22 cellular contexts compared by ENCODE assay signal in the genomic region with DNA sequence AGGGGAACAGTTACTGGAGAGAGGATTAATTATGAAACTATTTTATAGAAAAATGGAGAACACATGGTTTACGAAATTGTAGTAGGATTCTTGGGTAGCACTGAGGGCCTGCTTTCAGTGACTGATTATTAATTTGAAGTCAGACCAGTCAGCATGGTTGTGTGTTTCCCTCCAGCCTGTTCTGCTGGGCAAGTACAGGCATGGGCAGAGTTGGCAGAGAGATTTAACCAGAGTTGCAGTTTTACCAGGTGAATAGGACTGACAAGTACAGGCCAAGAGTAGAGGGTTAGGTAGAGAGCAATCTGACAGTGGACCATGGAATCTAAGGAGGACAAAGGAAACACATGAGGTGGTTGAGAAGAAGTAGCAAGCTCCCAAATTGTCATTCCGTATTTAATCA.
"Had no signal": no experiment of that assay in that cellular context is flagged by ENCODE, and none has a peak within 500 bp of the region (broad histone marks: within the 10 kb centered on the region; RNA-seq: fewer than 3 reads in every experiment).

No MANE protein-coding gene starts in this region.

- ATAC-seq: activated CD8-positive, alpha-beta memory T cell treated with anti-CD3 and anti-CD28 coated beads, Interleukin-2, amount 10 ng/mL, durations not matched to agents 7 days and 5 days; activated T-helper 17 cell treated with anti-CD3 and anti-CD28 coated beads, Interleukin-2, amount 50 U/mL, for 72 hours; naive thymus-derived CD4-positive, alpha-beta T cell; stimulated activated naive CD8-positive, alpha-beta T cell treated with anti-CD3 and anti-CD28 coated beads, Interleukin-15, amount 100 ng/mL, for 72 hours; T-cell had no signal

- DNase-seq: activated B cell treated with CpG ODN at 0.5 μM for 24 hours; activated CD4-positive, alpha-beta memory T cell treated with anti-CD3 and anti-CD28 coated beads, Interleukin-2, amount 10 ng/mL, durations not matched to agents 7 days and 5 days; activated CD4-positive, alpha-beta T cell treated with anti-CD3 and anti-CD28 coated beads for 48 hours; activated CD8-positive, alpha-beta memory T cell treated with anti-CD3 and anti-CD28 coated beads, Interleukin-2, amount 10 ng/mL, durations not matched to agents 7 days and 5 days; activated naive CD4-positive, alpha-beta T cell treated with Interleukin-2 at 50 U/mL for 16 hours; activated naive CD8-positive, alpha-beta T cell treated with anti-CD3 and anti-CD28 coated beads, Interleukin-2, amount 10 ng/mL, durations not matched to agents 7 days and 5 days; amygdala; caudate nucleus; erythroblast; immature natural killer cell; mesendoderm; naive thymus-derived CD4-positive, alpha-beta T cell; right lobe of liver; small intestine; stimulated activated CD4-positive, alpha-beta T cell treated with anti-CD3 and anti-CD28 coated beads, Interleukin-15, amount 100 ng/mL, for 24 hours; stimulated activated CD4-positive, alpha-beta T cell treated with anti-CD3 and anti-CD28 coated beads, Interleukin-2, amount 100 ng/mL, for 48 hours; stimulated activated naive CD8-positive, alpha-beta T cell treated with anti-CD3 and anti-CD28 coated beads, Interleukin-15, amount 100 ng/mL, for 72 hours; T-cell; T-helper 9 cell; trophoblast cell had no signal

- H3K27ac ChIP-seq: neural progenitor cell, right lobe of liver had no signal

- H3K36me3 ChIP-seq: neural progenitor cell, right lobe of liver had no signal

- H3K9me3 ChIP-seq: right lobe of liver had no signal

- H3K4me3 ChIP-seq: neural progenitor cell, right lobe of liver had no signal

- H3K27me3 ChIP-seq: right lobe of liver had no signal
